25 cellular contexts compared by ENCODE assay signal in the genomic region with DNA sequence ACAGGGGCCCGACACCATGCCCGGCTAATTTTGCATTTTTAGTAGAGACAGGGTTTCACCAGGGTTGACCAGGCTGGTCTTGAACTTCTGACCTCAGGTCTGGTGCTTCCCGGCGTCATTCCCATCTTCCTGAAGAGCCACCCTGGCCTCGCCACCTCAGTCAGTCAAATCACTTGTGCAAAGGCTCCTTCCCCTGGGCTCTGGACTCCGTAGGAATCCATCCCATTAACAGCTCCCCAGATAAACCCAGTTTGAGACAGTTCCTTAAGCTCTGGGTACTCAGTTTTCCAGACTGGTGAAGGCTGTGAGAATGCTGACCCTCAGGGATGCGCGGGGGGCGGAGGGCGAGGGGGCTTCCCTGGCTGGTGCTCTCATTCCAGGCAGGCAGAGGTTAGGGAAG.
"Had no signal": no experiment of that assay in that cellular context is flagged by ENCODE, and none has a peak within 500 bp of the region (broad histone marks: within the 10 kb centered on the region; RNA-seq: fewer than 3 reads in every experiment).

No MANE protein-coding gene starts in this region.

- H3K4me3 Mint-ChIP-seq: activated naive CD8-positive, alpha-beta T cell treated with anti-CD3 and anti-CD28 coated beads for 36 hours; activated T-cell treated with anti-CD3 and anti-CD28 coated beads, Interleukin-2, amount 50 U/mL, for 4 hours; dendritic cell treated with granulocyte-macrophage colony-stimulating factor and Interleukin-4, amounts not matched to agents 40 ng/mL and 50 ng/mL, for 4 days; natural killer cell treated with Interleukin-12 subunit alpha and Interleukin-12 subunit beta and Interleukin-15 and Interleukin-18, amount 100 ng/mL, for 72 hours; T-helper 2 cell treated with Interferon-gamma antibody and Interleukin-4, amounts not matched to agents 5 μg/mL and 100 μg/mL, for 36 hours had no signal

- H3K36me3 Mint-ChIP-seq: activated naive CD8-positive, alpha-beta T cell treated with anti-CD3 and anti-CD28 coated beads for 36 hours; natural killer cell treated with Interleukin-12 subunit alpha and Interleukin-12 subunit beta and Interleukin-15 and Interleukin-18, amount 100 ng/mL, for 72 hours; T-cell had no signal

- H3K27ac Mint-ChIP-seq: activated naive CD8-positive, alpha-beta T cell treated with anti-CD3 and anti-CD28 coated beads for 36 hours; activated T-helper 2 cell treated with anti-CD3 and anti-CD28 coated beads, Interferon-gamma antibody, Interleukin-2, Interleukin-4, amounts not matched to agents 10 μg/mL and 5 μg/mL and 100 μg/mL, durations not matched to agents 14 hours and 24 hours and 36 hours; dendritic cell treated with granulocyte-macrophage colony-stimulating factor and Interleukin-4, amounts not matched to agents 40 ng/mL and 50 ng/mL, for 4 days; natural killer cell treated with Interleukin-12 subunit alpha and Interleukin-12 subunit beta and Interleukin-15 and Interleukin-18, amount 100 ng/mL, for 72 hours; T-cell; T-helper 2 cell treated with Interferon-gamma antibody and Interleukin-4, amounts not matched to agents 5 μg/mL and 100 μg/mL, for 36 hours had no signal

- DNase-seq: activated CD4-positive, alpha-beta T cell treated with anti-CD3 and anti-CD28 coated beads, Interleukin-2, amount 50 U/mL, for 1 hour; activated CD4-positive, CD25-positive, alpha-beta regulatory T cell treated with anti-CD3 and anti-CD28 coated beads, Interleukin-2, amount 50 U/mL, for 72 hours; activated CD8-positive, alpha-beta memory T cell treated with anti-CD3 and anti-CD28 coated beads for 24 hours; activated CD8-positive, alpha-beta memory T cell treated with anti-CD3 and anti-CD28 coated beads, Interleukin-2, amount 50 U/mL, for 48 hours; activated naive CD4-positive, alpha-beta T cell; activated naive CD8-positive, alpha-beta T cell treated with anti-CD3 and anti-CD28 coated beads for 36 hours; activated T-cell treated with anti-CD3 and anti-CD28 coated beads, Interleukin-2, amount 50 U/mL, for 4 hours; body of pancreas; effector CD4-positive, alpha-beta T cell; foreskin melanocyte; islet precursor cell; left cardiac atrium; occipital lobe; sigmoid colon; SK-N-SH; stimulated activated CD4-positive, alpha-beta T cell treated with anti-CD3 and anti-CD28 coated beads, Interleukin-4, amount 100 ng/mL, for 1 hour; stimulated activated naive CD4-positive, alpha-beta T cell; T-cell had no signal

- H3K36me3 ChIP-seq: cardiac muscle cell, sigmoid colon, thoracic aorta, upper lobe of left lung had no signal

- H3K4me3 ChIP-seq: body of pancreas had no signal

- H3K9me3 ChIP-seq: body of pancreas, sigmoid colon, SK-N-SH, thoracic aorta, upper lobe of left lung had no signal

- H3K9me3 Mint-ChIP-seq: activated naive CD8-positive, alpha-beta T cell treated with anti-CD3 and anti-CD28 coated beads for 36 hours; activated T-cell treated with anti-CD3 and anti-CD28 coated beads, Interleukin-2, amount 50 U/mL, for 4 hours; activated T-helper 2 cell treated with anti-CD3 and anti-CD28 coated beads, Interferon-gamma antibody, Interleukin-2, Interleukin-4, amounts not matched to agents 10 μg/mL and 5 μg/mL and 100 μg/mL, durations not matched to agents 14 hours and 24 hours and 36 hours; dendritic cell treated with granulocyte-macrophage colony-stimulating factor and Interleukin-4, amounts not matched to agents 40 ng/mL and 50 ng/mL, for 4 days; natural killer cell treated with Interleukin-12 subunit alpha and Interleukin-12 subunit beta and Interleukin-15 and Interleukin-18, amount 100 ng/mL, for 72 hours; T-cell; T-helper 2 cell treated with Interferon-gamma antibody and Interleukin-4, amounts not matched to agents 5 μg/mL and 100 μg/mL, for 36 hours had no signal

- H3K27ac ChIP-seq: body of pancreas, cardiac muscle cell, sigmoid colon, thoracic aorta, upper lobe of left lung had no signal

- H3K9ac ChIP-seq: SK-N-SH had no signal
